ENCODE assay signal across 17 cellular contexts in genomic region chr11:114199051-114199450, GRCh38.
DNase-seq lines count a peak whose midpoint lies in the region; ATAC-seq and TF ChIP-seq lines count a peak whose summit lies in the region.
"Had no signal": no experiment of that assay in that cellular context is flagged by ENCODE, and none has a peak within 500 bp of the region (broad histone marks: within the 10 kb centered on the region; RNA-seq: fewer than 3 reads in every experiment).

No MANE protein-coding gene starts in this region.

- no peaks in the 10 kb centered on the region for H3K9me3 ChIP-seq in RWPE2 (ENCODE audit: severe bottlenecking)
- no peaks in the 10 kb centered on the region for H3K9me3 ChIP-seq in testis

- no peak for TF ChIP-seq CTCF in RWPE2 (IDR thresholded peaks at IDR 0.05; ENCODE audit: poor library complexity, severe bottlenecking)
- no peak for TF ChIP-seq CTCF in coronary artery (IDR thresholded peaks at IDR 0.05)
- no peak for TF ChIP-seq CTCF in neural crest cell (conservative IDR thresholded peaks at IDR 0.05)
- no peak for TF ChIP-seq CTCF in testis (IDR thresholded peaks at IDR 0.05)

- no peak overlapping the region for H3K4me3 Mint-ChIP-seq in neural crest cell
- H3K4me3 Mint-ChIP-seq: stimulated activated naive B cell treated with anti-CD40 and anti-IgM and Interleukin-4, amounts not matched to agents 10 μg/mL and 1 μg/mL and 100 μg/mL, for 72 hours had no signal

- intact Hi-C loops in testis (cut with DNase I; ENCODE audit: low total_unique reads) = no loop called here

- H3K4me3 ChIP-seq in RWPE2 (ENCODE audit: severe bottlenecking) (no peak overlapping the region), coronary artery (peak overlapping the region; percentile 57), testis (no peak overlapping the region)

- H3K27me3 Mint-ChIP-seq in neural crest cell (ENCODE audit: low read depth) = no peaks in the 10 kb centered on the region
- H3K27me3 Mint-ChIP-seq: stimulated activated naive B cell treated with anti-CD40 and anti-IgM and Interleukin-4, amounts not matched to agents 10 μg/mL and 1 μg/mL and 100 μg/mL, for 72 hours had no signal

- H3K36me3 ChIP-seq in RWPE2 (ENCODE audit: low read depth) = no peaks in the 10 kb centered on the region
- no peaks in the 10 kb centered on the region for H3K36me3 ChIP-seq in testis (ENCODE audit: low read depth, missing control alignments)

- H3K36me3 Mint-ChIP-seq in neural crest cell (ENCODE audit: low read depth) = no peaks in the 10 kb centered on the region
- H3K36me3 Mint-ChIP-seq: stimulated activated naive B cell treated with anti-CD40 and anti-IgM and Interleukin-4, amounts not matched to agents 10 μg/mL and 1 μg/mL and 100 μg/mL, for 72 hours had no signal

- peak overlapping the region; percentile 57 for H3K27ac Mint-ChIP-seq in neural crest cell (ENCODE audit: unreplicated experiment)
- H3K27ac Mint-ChIP-seq: activated T-helper 2 cell treated with anti-CD3 and anti-CD28 coated beads, Interferon-gamma antibody, Interleukin-2, Interleukin-4, amounts not matched to agents 10 μg/mL and 5 μg/mL and 100 μg/mL, durations not matched to agents 14 hours and 24 hours and 36 hours; stimulated activated naive B cell treated with anti-CD40 and anti-IgM and Interleukin-4, amounts not matched to agents 10 μg/mL and 1 μg/mL and 100 μg/mL, for 72 hours had no signal

- no peaks in the 10 kb centered on the region for H3K9me3 Mint-ChIP-seq in neural crest cell
- H3K9me3 Mint-ChIP-seq: activated T-helper 2 cell treated with anti-CD3 and anti-CD28 coated beads, Interferon-gamma antibody, Interleukin-2, Interleukin-4, amounts not matched to agents 10 μg/mL and 5 μg/mL and 100 μg/mL, durations not matched to agents 14 hours and 24 hours and 36 hours; stimulated activated naive B cell treated with anti-CD40 and anti-IgM and Interleukin-4, amounts not matched to agents 10 μg/mL and 1 μg/mL and 100 μg/mL, for 72 hours had no signal

- ATAC-seq in RWPE2 (ENCODE audit: low read depth) (no peak), GM21423 (IDR thresholded peaks at IDR 0.05; ENCODE audit: unreplicated experiment) (no peak)
- ATAC-seq: stimulated activated naive B cell treated with anti-CD40 and anti-IgM and Interleukin-4, amounts not matched to agents 10 μg/mL and 1 μg/mL and 100 μg/mL, for 72 hours had no signal

- H3K4me1 ChIP-seq in RWPE2 (ENCODE audit: insufficient read depth, poor library complexity, severe bottlenecking) (peaks cover 42% of the 10 kb centered on the region), testis (peaks cover 60% of the 10 kb centered on the region)

- no peak for TF ChIP-seq POLR2A in testis (IDR thresholded peaks at IDR 0.05)

- DNase-seq in RWPE2 (ENCODE audit: low spot score) (no peak), coronary artery (ENCODE audit: low spot score) (no peak), neural crest cell (ENCODE audit: low read depth, low spot score) (no peak), testis (no peak), D341Med (ENCODE audit: low spot score) (no peak), KBM-7 (no peak), amniotic stem cell (lab: John Stamatoyannopoulos, UW) (no peak)
- DNase-seq: Calu3; cortex of kidney; GOT3; NCI-H1436; NCI-H226; RPMI8226; stimulated activated naive B cell treated with anti-CD40 and anti-IgM and Interleukin-4, amounts not matched to agents 10 μg/mL and 1 μg/mL and 100 μg/mL, for 72 hours had no signal

- H3K27ac ChIP-seq in RWPE2 (ENCODE audit: poor library complexity, severe bottlenecking) = peak overlapping the region; percentile 70
- peak overlapping the region; percentile 95 to 98 for H3K27ac ChIP-seq in coronary artery
- peak overlapping the region; percentile 79 to 90 for H3K27ac ChIP-seq in testis
- H3K27ac ChIP-seq: KMS-11 had no signal

- in situ Hi-C loops in KBM-7 (cut with MboI; ENCODE audit: low pct_unique_long_range_greater_than_20kb, low sequenced_read_pairs) = no loop called here

- WGBS in testis, 2 donors = 85 to 94% methylated on average over 8 to 26 of the region's 26 CpGs

- H3K27me3 ChIP-seq in RWPE2 (ENCODE audit: insufficient read depth, poor library complexity, severe bottlenecking) = no peaks in the 10 kb centered on the region
- H3K27me3 ChIP-seq in testis = no peaks in the 10 kb centered on the region

- H3K4me1 Mint-ChIP-seq in neural crest cell = peaks cover 70% of the 10 kb centered on the region
